Comparison of ENCODE assay signal across 1 cellular context in genomic region chr16:85158702-85159225, GRCh38.
TF ChIP-seq lines count a peak whose summit lies in the region.

No MANE protein-coding gene starts in this region.

TF ChIP-seq in HepG2, 621 proteins besides CTCF, POLR2A, EP300 and RAD21 (continued from another document and continues in another):
- TF ChIP-seq ZBTB40 (IDR thresholded peaks at IDR 0.05): no peak
- no peak for TF ChIP-seq ZBTB40 (CRISPR knock-in tag; IDR thresholded peaks at IDR 0.05)
- TF ChIP-seq ZNF337 (CRISPR knock-in tag; IDR thresholded peaks at IDR 0.05; ENCODE audit: borderline replicate concordance, low read depth): no peak
- TF ChIP-seq ZNF503 (CRISPR knock-in tag; IDR thresholded peaks at IDR 0.05): no peak
- TF ChIP-seq SOX13 (IDR thresholded peaks at IDR 0.05): no peak
- no peak for TF ChIP-seq SOX13 (CRISPR knock-in tag; conservative IDR thresholded peaks at IDR 0.05 in 1 of 2, IDR thresholded peaks at IDR 0.05 in 1 of 2)
- no peak for TF ChIP-seq ZNF138 (CRISPR knock-in tag; IDR thresholded peaks at IDR 0.05; ENCODE audit: low read depth)
- TF ChIP-seq HDAC1 (CRISPR knock-in tag; IDR thresholded peaks at IDR 0.05): no peak
- no peak for TF ChIP-seq HNF4A (CRISPR knock-in tag; IDR thresholded peaks at IDR 0.05)
- TF ChIP-seq ZNF12 (CRISPR knock-in tag; IDR thresholded peaks at IDR 0.05): no peak; the same call in 1 of the 2 replicates
- TF ChIP-seq ZNF564 (CRISPR knock-in tag; IDR thresholded peaks at IDR 0.05): peak; percentile 1; the same call in 1 of the 2 replicates
- no peak for TF ChIP-seq SALL2 (CRISPR knock-in tag; IDR thresholded peaks at IDR 0.05)
- no peak for TF ChIP-seq PAXIP1 (CRISPR knock-in tag; conservative IDR thresholded peaks at IDR 0.05)
- no peak for TF ChIP-seq ZNF382 (CRISPR knock-in tag; IDR thresholded peaks at IDR 0.05; ENCODE audit: borderline replicate concordance)
- no peak for TF ChIP-seq RBAK (CRISPR knock-in tag; IDR thresholded peaks at IDR 0.05)
- TF ChIP-seq ZNF234 (CRISPR knock-in tag; conservative IDR thresholded peaks at IDR 0.05): 0 out of 2 replicates have a peak, but pooled peaks have one; percentile 58
- peak; percentile 57; the same call in 1 of the 2 replicates for TF ChIP-seq RBFOX2 (IDR thresholded peaks at IDR 0.05; ENCODE audit: low read depth, low read length)
- TF ChIP-seq NCOA1 (CRISPR knock-in tag; IDR thresholded peaks at IDR 0.05): no peak; the same call in 1 of the 2 replicates
- peak; percentile 20; the same call in 1 of the 2 replicates for TF ChIP-seq ZNF619 (CRISPR knock-in tag; IDR thresholded peaks at IDR 0.05)
- no peak for TF ChIP-seq ZNF552 (CRISPR knock-in tag; IDR thresholded peaks at IDR 0.05; ENCODE audit: borderline replicate concordance)
- TF ChIP-seq ATF3 (CRISPR knock-in tag; IDR thresholded peaks at IDR 0.05): no peak
- TF ChIP-seq NFYC (CRISPR knock-in tag; IDR thresholded peaks at IDR 0.05): no peak
- TF ChIP-seq ZBTB8A (CRISPR knock-in tag; IDR thresholded peaks at IDR 0.05; ENCODE audit: borderline replicate concordance, low read depth): no peak
- TF ChIP-seq SMARCC2 (IDR thresholded peaks at IDR 0.05): no peak
- TF ChIP-seq HOXA3 (CRISPR knock-in tag; IDR thresholded peaks at IDR 0.05): no peak
- no peak for TF ChIP-seq GABPB1 (CRISPR knock-in tag; IDR thresholded peaks at IDR 0.05)
- TF ChIP-seq RAD51 (IDR thresholded peaks at IDR 0.05; ENCODE audit: borderline replicate concordance): no peak
- peak; percentile 25; the same call in 1 of the 2 replicates for TF ChIP-seq SNAI1 (CRISPR knock-in tag; IDR thresholded peaks at IDR 0.05; ENCODE audit: borderline replicate concordance)
- TF ChIP-seq MTERF4 (CRISPR knock-in tag; IDR thresholded peaks at IDR 0.05): 0 out of 2 replicates have a peak, but pooled peaks have one; percentile 43
- no peak for TF ChIP-seq NCOA5 (CRISPR knock-in tag; IDR thresholded peaks at IDR 0.05)
- TF ChIP-seq ZNF577 (CRISPR knock-in tag; IDR thresholded peaks at IDR 0.05; ENCODE audit: borderline replicate concordance, low read depth): no peak
- no peak for TF ChIP-seq MXD4 (CRISPR knock-in tag; IDR thresholded peaks at IDR 0.05)
- no peak for TF ChIP-seq SATB2 (CRISPR knock-in tag; IDR thresholded peaks at IDR 0.05)
- TF ChIP-seq TFDP2 (CRISPR knock-in tag; IDR thresholded peaks at IDR 0.05): no peak
- no peak for TF ChIP-seq MAFF (IDR thresholded peaks at IDR 0.05; ENCODE audit: low read depth, low read length)
- no peak for TF ChIP-seq NR2F6 (IDR thresholded peaks at IDR 0.05)
- no peak for TF ChIP-seq NR2F6 (CRISPR knock-in tag; IDR thresholded peaks at IDR 0.05)
- TF ChIP-seq WIZ (CRISPR knock-in tag; IDR thresholded peaks at IDR 0.05): no peak
- TF ChIP-seq DPF2 (CRISPR knock-in tag; IDR thresholded peaks at IDR 0.05; ENCODE audit: borderline replicate concordance, low read depth): no peak
- TF ChIP-seq FOXM1 (CRISPR knock-in tag; IDR thresholded peaks at IDR 0.05): no peak
- no peak for TF ChIP-seq ADNP (CRISPR knock-in tag; IDR thresholded peaks at IDR 0.05)
- no peak; the same call in 1 of the 2 replicates for TF ChIP-seq FOXO1 (CRISPR knock-in tag; IDR thresholded peaks at IDR 0.05)
- TF ChIP-seq ZNF362 (CRISPR knock-in tag; IDR thresholded peaks at IDR 0.05; ENCODE audit: borderline replicate concordance): no peak
- no peak for TF ChIP-seq ZNF101 (CRISPR knock-in tag; IDR thresholded peaks at IDR 0.05; ENCODE audit: borderline replicate concordance, low read depth)
- no peak for TF ChIP-seq ZNF333 (CRISPR knock-in tag; IDR thresholded peaks at IDR 0.05; ENCODE audit: borderline replicate concordance)
- TF ChIP-seq SIN3B (IDR thresholded peaks at IDR 0.05; ENCODE audit: low read length): no peak
- TF ChIP-seq ZNF275 (CRISPR knock-in tag; IDR thresholded peaks at IDR 0.05; ENCODE audit: borderline replicate concordance): no peak
- no peak for TF ChIP-seq STAG1 (CRISPR knock-in tag; IDR thresholded peaks at IDR 0.05)
- no peak for TF ChIP-seq ZNF782 (CRISPR knock-in tag; IDR thresholded peaks at IDR 0.05; ENCODE audit: borderline replicate concordance)
- TF ChIP-seq MBD4 (IDR thresholded peaks at IDR 0.05; ENCODE audit: borderline replicate concordance, low read length): no peak
